Comparison of ENCODE assay signal across 41 cellular contexts in genomic region chr11:70842256-70842655, GRCh38.
"Had no signal": no experiment of that assay in that cellular context is flagged by ENCODE, and none has a peak within 500 bp of the region (broad histone marks: within the 10 kb centered on the region; RNA-seq: fewer than 3 reads in every experiment).

No MANE protein-coding gene starts in this region.

- H3K27me3 Mint-ChIP-seq: activated naive CD4-positive, alpha-beta T cell treated with anti-CD3 and anti-CD28 coated beads, Interleukin-2, amount 10 ng/mL, durations not matched to agents 7 days and 5 days; activated naive CD8-positive, alpha-beta T cell treated with anti-CD3 and anti-CD28 coated beads, Interleukin-2, amount 10 ng/mL, durations not matched to agents 7 days and 5 days; activated naive CD8-positive, alpha-beta T cell treated with anti-CD3 and anti-CD28 coated beads, Interleukin-2, amount 50 U/mL, for 24 hours; activated T-helper 17 cell treated with anti-CD3 and anti-CD28 coated beads, Interleukin-2, amount 50 U/mL, for 72 hours had no signal

- H3K9me3 ChIP-seq: adrenal gland, body of pancreas had no signal

- H3K4me3 Mint-ChIP-seq: activated naive CD4-positive, alpha-beta T cell treated with anti-CD3 and anti-CD28 coated beads for 36 hours; activated naive CD4-positive, alpha-beta T cell treated with anti-CD3 and anti-CD28 coated beads, Interleukin-2, amount 10 ng/mL, durations not matched to agents 7 days and 5 days; activated naive CD4-positive, alpha-beta T cell treated with anti-CD3 and anti-CD28 coated beads, Interleukin-2, amount 50 U/mL, for 24 hours; activated naive CD8-positive, alpha-beta T cell; activated naive CD8-positive, alpha-beta T cell treated with anti-CD3 and anti-CD28 coated beads for 36 hours; activated naive CD8-positive, alpha-beta T cell treated with anti-CD3 and anti-CD28 coated beads, Interleukin-2, amount 10 ng/mL, durations not matched to agents 7 days and 5 days; activated naive CD8-positive, alpha-beta T cell treated with anti-CD3 and anti-CD28 coated beads, Interleukin-2, amount 50 U/mL, for 24 hours; activated T-cell treated with anti-CD3 and anti-CD28 coated beads, Interleukin-2, amount 50 U/mL, for 24 hours; activated T-cell treated with anti-CD3 and anti-CD28 coated beads, Interleukin-2, amount 50 U/mL, for 4 hours; activated T-cell treated with anti-CD3 and anti-CD28 coated beads, Interleukin-2, amount 50 U/mL, for 72 hours; activated T-helper 1 cell treated with anti-CD3 and anti-CD28 coated beads, Interleukin-12 subunit alpha, Interleukin-12 subunit beta, Interleukin-2, Interleukin-4 antibody, amounts not matched to agents 30 ng/mL and 10 ng/mL and 1 ng/mL, durations not matched to agents 14 hours and 24 hours and 36 hours; activated T-helper 17 cell treated with anti-CD3 and anti-CD28 coated beads, Interleukin-2, amount 50 U/mL, for 72 hours; brain; central memory CD8-positive, alpha-beta T cell had no signal

- H3K36me3 ChIP-seq: adrenal gland, ascending aorta, brain microvascular endothelial cell, breast epithelium, cardiac muscle cell had no signal

- ATAC-seq: activated naive CD4-positive, alpha-beta T cell treated with anti-CD3 and anti-CD28 coated beads, Interleukin-2, amount 50 U/mL, for 72 hours; activated naive CD8-positive, alpha-beta T cell treated with anti-CD3 and anti-CD28 coated beads, Interleukin-2, amount 50 U/mL, for 24 hours; activated T-cell treated with anti-CD3 and anti-CD28 coated beads, Interleukin-2, amount 50 U/mL, for 4 hours; activated T-cell treated with anti-CD3 and anti-CD28 coated beads, Interleukin-2, amount 50 U/mL, for 72 hours; activated T-helper 17 cell treated with anti-CD3 and anti-CD28 coated beads, Interleukin-2, amount 50 U/mL, for 72 hours; body of pancreas had no signal

- H3K4me1 Mint-ChIP-seq: activated naive CD4-positive, alpha-beta T cell treated with anti-CD3 and anti-CD28 coated beads, Interleukin-2, amount 10 ng/mL, durations not matched to agents 7 days and 5 days; activated naive CD4-positive, alpha-beta T cell treated with anti-CD3 and anti-CD28 coated beads, Interleukin-2, amount 50 U/mL, for 24 hours; activated naive CD8-positive, alpha-beta T cell treated with anti-CD3 and anti-CD28 coated beads for 36 hours; activated naive CD8-positive, alpha-beta T cell treated with anti-CD3 and anti-CD28 coated beads, Interleukin-2, amount 10 ng/mL, durations not matched to agents 7 days and 5 days; activated naive CD8-positive, alpha-beta T cell treated with anti-CD3 and anti-CD28 coated beads, Interleukin-2, amount 50 U/mL, for 24 hours; activated T-helper 17 cell treated with anti-CD3 and anti-CD28 coated beads, Interleukin-2, amount 50 U/mL, for 72 hours; central memory CD8-positive, alpha-beta T cell had no signal

- H3K27me3 ChIP-seq: adrenal gland, ascending aorta, body of pancreas, brain microvascular endothelial cell, breast epithelium, cardiac muscle cell had no signal

- DNase-seq: activated effector memory CD4-positive, alpha-beta T cell treated with anti-CD3 and anti-CD28 coated beads, Interleukin-2, amount 50 U/mL, for 16 hours; activated effector memory CD4-positive, alpha-beta T cell treated with Interleukin-2 at 50 U/mL for 16 hours; activated gamma-delta T cell; activated gamma-delta T cell treated with Interleukin-2 at 50 U/mL for 16 hours; activated naive CD4-positive, alpha-beta T cell; activated naive CD4-positive, alpha-beta T cell treated with anti-CD3 and anti-CD28 coated beads for 36 hours; activated naive CD4-positive, alpha-beta T cell treated with anti-CD3 and anti-CD28 coated beads, Interleukin-2, amount 10 ng/mL, durations not matched to agents 7 days and 5 days; activated naive CD4-positive, alpha-beta T cell treated with anti-CD3 and anti-CD28 coated beads, Interleukin-2, amount 50 U/mL, for 16 hours; activated naive CD4-positive, alpha-beta T cell treated with Interleukin-2 at 50 U/mL for 16 hours; activated naive CD8-positive, alpha-beta T cell treated with anti-CD3 and anti-CD28 coated beads for 36 hours; activated naive CD8-positive, alpha-beta T cell treated with anti-CD3 and anti-CD28 coated beads, Interleukin-2, amount 10 ng/mL, durations not matched to agents 7 days and 5 days; activated naive CD8-positive, alpha-beta T cell treated with anti-CD3 and anti-CD28 coated beads, Interleukin-2, amount 50 U/mL, for 24 hours; activated T-cell treated with anti-CD3 and anti-CD28 coated beads for 4 hours; activated T-cell treated with anti-CD3 and anti-CD28 coated beads, Interleukin-2, amount 50 U/mL, for 1 hour; activated T-cell treated with anti-CD3 and anti-CD28 coated beads, Interleukin-2, amount 50 U/mL, for 24 hours; activated T-cell treated with anti-CD3 and anti-CD28 coated beads, Interleukin-2, amount 50 U/mL, for 4 hours; activated T-cell treated with anti-CD3 and anti-CD28 coated beads, Interleukin-2, amount 50 U/mL, for 48 hours; activated T-cell treated with anti-CD3 and anti-CD28 coated beads, Interleukin-2, amount 50 U/mL, for 72 hours; adrenal gland; amniotic stem cell; amygdala; anterior cingulate cortex; aorta; body of pancreas; brain microvascular endothelial cell; caudate nucleus; central memory CD4-positive, alpha-beta T cell; cerebellar nuclear complex had no signal

- H3K9me3 Mint-ChIP-seq: activated naive CD4-positive, alpha-beta T cell treated with anti-CD3 and anti-CD28 coated beads, Interleukin-2, amount 50 U/mL, for 24 hours; activated naive CD8-positive, alpha-beta T cell treated with anti-CD3 and anti-CD28 coated beads, Interleukin-2, amount 50 U/mL, for 24 hours; activated T-cell treated with anti-CD3 and anti-CD28 coated beads, Interleukin-2, amount 50 U/mL, for 24 hours; activated T-helper 2 cell treated with anti-CD3 and anti-CD28 coated beads, Interferon-gamma antibody, Interleukin-2, Interleukin-4, amounts not matched to agents 10 μg/mL and 5 μg/mL and 100 μg/mL, durations not matched to agents 14 hours and 24 hours and 36 hours had no signal

- H3K4me3 ChIP-seq: adrenal gland, ascending aorta, body of pancreas, breast epithelium, cardiac muscle cell had no signal

- H3K27ac Mint-ChIP-seq: activated naive CD4-positive, alpha-beta T cell treated with anti-CD3 and anti-CD28 coated beads for 36 hours; activated naive CD4-positive, alpha-beta T cell treated with anti-CD3 and anti-CD28 coated beads, Interleukin-2, amount 50 U/mL, for 24 hours; activated naive CD4-positive, alpha-beta T cell treated with anti-CD3 and anti-CD28 coated beads, Interleukin-2, amount 50 U/mL, for 72 hours; activated naive CD8-positive, alpha-beta T cell; activated naive CD8-positive, alpha-beta T cell treated with anti-CD3 and anti-CD28 coated beads for 36 hours; activated naive CD8-positive, alpha-beta T cell treated with anti-CD3 and anti-CD28 coated beads, Interleukin-2, amount 10 ng/mL, durations not matched to agents 7 days and 5 days; activated naive CD8-positive, alpha-beta T cell treated with anti-CD3 and anti-CD28 coated beads, Interleukin-2, amount 50 U/mL, for 24 hours; activated T-cell treated with anti-CD3 and anti-CD28 coated beads, Interleukin-2, amount 50 U/mL, for 24 hours; activated T-cell treated with anti-CD3 and anti-CD28 coated beads, Interleukin-2, amount 50 U/mL, for 72 hours; activated T-helper 1 cell treated with anti-CD3 and anti-CD28 coated beads, Interleukin-12 subunit alpha, Interleukin-12 subunit beta, Interleukin-2, Interleukin-4 antibody, amounts not matched to agents 30 ng/mL and 10 ng/mL and 1 ng/mL, durations not matched to agents 14 hours and 24 hours and 36 hours; activated T-helper 17 cell treated with anti-CD3 and anti-CD28 coated beads, Interleukin-2, amount 50 U/mL, for 72 hours; activated T-helper 2 cell treated with anti-CD3 and anti-CD28 coated beads, Interferon-gamma antibody, Interleukin-2, Interleukin-4, amounts not matched to agents 10 μg/mL and 5 μg/mL and 100 μg/mL, durations not matched to agents 14 hours and 24 hours and 36 hours; brain had no signal

- H3K27ac ChIP-seq: adrenal gland, ascending aorta, body of pancreas, brain microvascular endothelial cell, breast epithelium, cardiac muscle cell had no signal

- FAIRE-seq: astrocyte, bronchial epithelial cell had no signal

- H3K4me1 ChIP-seq: adrenal gland, ascending aorta, body of pancreas, breast epithelium had no signal

- H3K36me3 Mint-ChIP-seq: activated naive CD4-positive, alpha-beta T cell treated with anti-CD3 and anti-CD28 coated beads, Interleukin-2, amount 10 ng/mL, durations not matched to agents 7 days and 5 days; activated naive CD4-positive, alpha-beta T cell treated with anti-CD3 and anti-CD28 coated beads, Interleukin-2, amount 50 U/mL, for 24 hours; activated naive CD4-positive, alpha-beta T cell treated with anti-CD3 and anti-CD28 coated beads, Interleukin-2, amount 50 U/mL, for 72 hours; activated naive CD8-positive, alpha-beta T cell; activated naive CD8-positive, alpha-beta T cell treated with anti-CD3 and anti-CD28 coated beads for 36 hours; activated naive CD8-positive, alpha-beta T cell treated with anti-CD3 and anti-CD28 coated beads, Interleukin-2, amount 10 ng/mL, durations not matched to agents 7 days and 5 days had no signal
